ENCODE assay signal across 25 cellular contexts in genomic region chr10:74683067-74683466, GRCh38.
DNase-seq lines count a peak whose midpoint lies in the region; ATAC-seq, FAIRE-seq and TF ChIP-seq lines count a peak whose summit lies in the region.
"Had no signal": no experiment of that assay in that cellular context is flagged by ENCODE, and none has a peak within 500 bp of the region (broad histone marks: within the 10 kb centered on the region; RNA-seq: fewer than 3 reads in every experiment).

No MANE protein-coding gene starts in this region.

- no TSS peak for BruUV-seq in IMR-90 (replicated peaks; lab: Mats Ljungman, UMichigan)
- no TSS peak for BruUV-seq in GM12878 (replicated peaks; lab: Mats Ljungman, UMichigan)

- H3K4ac ChIP-seq in IMR-90 (ENCODE audit: low read depth, low read length), result no peak overlapping the region

- H2BK15ac ChIP-seq in IMR-90 (ENCODE audit: low read depth, low read length), result no peak overlapping the region

- H3K9ac ChIP-seq in IMR-90 (ENCODE audit: low read depth, low read length) (no peak overlapping the region), GM12878 (ENCODE audit: control insufficient read depth, insufficient read depth, low read length) (no peak overlapping the region), neural progenitor cell (no peak overlapping the region)
- H3K9ac ChIP-seq: parathyroid adenoma had no signal

- no peak for TF ChIP-seq RAD21 in IMR-90 (IDR thresholded peaks at IDR 0.05; ENCODE audit: low read length)
- no peak for TF ChIP-seq RAD21 in GM12878 (IDR thresholded peaks at IDR 0.05; ENCODE audit: insufficient read depth, low read depth, low read length)

- H2AK5ac ChIP-seq in IMR-90 (ENCODE audit: low read depth, low read length), result no peak overlapping the region

- H3K27me3 ChIP-seq in DOHH2 (ENCODE audit: control insufficient read depth, low read length) (no peaks in the 10 kb centered on the region), IMR-90 (ENCODE audit: control insufficient read depth, insufficient read depth, low read length) (no peaks in the 10 kb centered on the region), GM12878 (replicated peaks in 1 of 2; ENCODE audit: control insufficient read depth in 2 of 2, insufficient read depth in 2 of 2, low read length in 1 of 2) (no peaks in the 10 kb centered on the region), neural progenitor cell (no peaks in the 10 kb centered on the region), H7 (ENCODE audit: control insufficient read depth, insufficient read depth, low read length) (no peaks in the 10 kb centered on the region)
- H3K27me3 ChIP-seq: SJCRH30 had no signal

- H3K4me1 Mint-ChIP-seq in memory B cell (peaks cover 12% of the 10 kb centered on the region), neural progenitor cell (no peaks in the 10 kb centered on the region)

- no peak overlapping the region for H4K8ac ChIP-seq in IMR-90 (ENCODE audit: low read depth in 2 of 2, low read length in 2 of 2)

- H3K9me3 Mint-ChIP-seq in memory B cell (no peaks in the 10 kb centered on the region), neural progenitor cell (no peaks in the 10 kb centered on the region)
- H3K9me3 Mint-ChIP-seq: activated T-cell treated with anti-CD3 and anti-CD28 coated beads, Interleukin-2, amount 50 U/mL, for 4 hours; stimulated activated naive CD8-positive, alpha-beta T cell treated with anti-CD3 and anti-CD28 coated beads, Interleukin-15, amount 100 ng/mL, for 72 hours; type B pancreatic cell had no signal

- no peak overlapping the region for H3K56ac ChIP-seq in IMR-90 (ENCODE audit: extremely low read depth, insufficient read depth, low read length)

- POLR2A ChIA-PET in IMR-90 (lab: Charles Lee; ENCODE audit: unreplicated experiment), result no interaction called here
- POLR2A ChIA-PET in GM12878 (lab: Charles Lee), result interaction anchor here (0.8 to 1.6 kb wide), 4 partner anchors 11 to 97 kb away, joined by 3 to 14 read pairs (median 4); no protein-coding TSS in a partner anchor

- no peak overlapping the region for H4K91ac ChIP-seq in IMR-90 (ENCODE audit: insufficient read depth, low read depth, low read length)

- H3K18ac ChIP-seq in IMR-90 (ENCODE audit: low read depth, low read length), result no peak overlapping the region

- no peak for TF ChIP-seq EP300 in GM12878 (IDR thresholded peaks at IDR 0.05; ENCODE audit: borderline replicate concordance in 1 of 2, control insufficient read depth in 1 of 2, low read depth in 2 of 2, low read length in 2 of 2)

- ATAC-seq in IMR-90 (ENCODE audit: low read depth), result no peak
- peak; percentile 58 for ATAC-seq in GM12878
- no peak for ATAC-seq in memory B cell (ENCODE audit: low read depth)
- ATAC-seq: activated CD8-positive, alpha-beta T cell treated with anti-CD3 and anti-CD28 coated beads, Interleukin-2, amount 10 ng/mL, durations not matched to agents 7 days and 5 days; activated T-cell treated with anti-CD3 and anti-CD28 coated beads, Interleukin-2, amount 50 U/mL, for 4 hours; naive thymus-derived CD4-positive, alpha-beta T cell; stimulated activated naive CD8-positive, alpha-beta T cell treated with anti-CD3 and anti-CD28 coated beads, Interleukin-15, amount 100 ng/mL, for 72 hours had no signal

- H4K20me1 ChIP-seq in DOHH2 (ENCODE audit: control insufficient read depth, insufficient read depth, low read depth, low read length) (no peaks in the 10 kb centered on the region), IMR-90 (ENCODE audit: insufficient read depth, low read length) (no peaks in the 10 kb centered on the region), GM12878 (ENCODE audit: control insufficient read depth, insufficient read depth) (no peaks in the 10 kb centered on the region), neural progenitor cell (ENCODE audit: low read depth) (no peaks in the 10 kb centered on the region)

- peaks cover 38% of the 10 kb centered on the region for H3K4me1 ChIP-seq in DOHH2 (ENCODE audit: control insufficient read depth, low read length)
- peaks cover 3% of the 10 kb centered on the region; the same call in 1 of the 2 replicates for H3K4me1 ChIP-seq in IMR-90 (ENCODE audit: control insufficient read depth, insufficient read depth, low read length)
- H3K4me1 ChIP-seq in GM12878 (ENCODE audit: control insufficient read depth, insufficient read depth, low read length), result peaks cover 28% of the 10 kb centered on the region
- H3K4me1 ChIP-seq in neural progenitor cell, result no peaks in the 10 kb centered on the region
- H3K4me1 ChIP-seq: parathyroid adenoma, SJCRH30 had no signal

- H3F3A ChIP-seq in DOHH2 (ENCODE audit: control insufficient read depth, insufficient read depth) (peaks cover 7% of the 10 kb centered on the region; the same call in 1 of the 2 replicates), neural progenitor cell (ENCODE audit: low read depth) (no peaks in the 10 kb centered on the region)

- H2AFZ ChIP-seq in IMR-90 (replicated peaks; ENCODE audit: low read length, poor library complexity), result no peak overlapping the region
- H2AFZ ChIP-seq in GM12878 (ENCODE audit: control insufficient read depth, low read depth, low read length), result peak overlapping the region; percentile 76
- no peak overlapping the region for H2AFZ ChIP-seq in neural progenitor cell (replicated peaks)
- H2AFZ ChIP-seq: parathyroid adenoma had no signal

- H3K4me3 ChIP-seq in DOHH2 (ENCODE audit: low read length) (peak overlapping the region; percentile 55), IMR-90 (ENCODE audit: insufficient read depth, low read depth, low read length) (no peak overlapping the region), GM12878 (no peak overlapping the region; the same call in 1 of the 2 replicates), neural progenitor cell (no peak overlapping the region), H7 (ENCODE audit: insufficient read depth, low read depth, low read length) (no peak overlapping the region)
- H3K4me3 ChIP-seq: SJCRH30 had no signal

- no peaks in the 10 kb centered on the region for H3K27me3 Mint-ChIP-seq in memory B cell
- no peaks in the 10 kb centered on the region for H3K27me3 Mint-ChIP-seq in neural progenitor cell (ENCODE audit: insufficient read depth, low read depth)
- H3K27me3 Mint-ChIP-seq: naive thymus-derived CD4-positive, alpha-beta T cell; stimulated activated naive CD8-positive, alpha-beta T cell treated with anti-CD3 and anti-CD28 coated beads, Interleukin-15, amount 100 ng/mL, for 72 hours; type B pancreatic cell had no signal

- no peaks in the 10 kb centered on the region for H3K79me2 ChIP-seq in DOHH2 (ENCODE audit: control insufficient read depth, low read length)
- H3K79me2 ChIP-seq in GM12878 (ENCODE audit: control insufficient read depth, insufficient read depth, low read length), result no peaks in the 10 kb centered on the region
- H3K79me2 ChIP-seq in neural progenitor cell (ENCODE audit: low read depth), result no peaks in the 10 kb centered on the region
- H3K79me2 ChIP-seq: parathyroid adenoma had no signal

- no peaks in the 10 kb centered on the region for H3K9me2 ChIP-seq in DOHH2 (replicated peaks; ENCODE audit: control insufficient read depth, low read length)

- no peak for TF ChIP-seq POLR2A in IMR-90 (IDR thresholded peaks at IDR 0.05; ENCODE audit: low read depth, low read length)
- TF ChIP-seq POLR2A in GM12878 (IDR thresholded peaks at IDR 0.05; ENCODE audit: low read depth, low read length), result no peak

- RAD21 ChIA-PET in GM12878 (lab: Charles Lee; ENCODE audit: unreplicated experiment), result interaction anchor here (0.9 to 4.1 kb wide), 15 partner anchors 10 to 547 kb away, joined by 3 to 53 read pairs (median 4); no protein-coding TSS in a partner anchor

- CTCF ChIA-PET in IMR-90 (lab: Yijun Ruan, JAX) (no interaction called here), GM12878 (lab: Yijun Ruan, JAX) (interaction anchor here (0.7 to 3.5 kb wide), 10 partner anchors 10 to 383 kb away, joined by 3 to 14 read pairs (median 3); no protein-coding TSS in a partner anchor)

- H4K5ac ChIP-seq in IMR-90 (ENCODE audit: low read depth, low read length), result no peak overlapping the region

- TF ChIP-seq CTCF in DOHH2 (IDR thresholded peaks at IDR 0.05; ENCODE audit: low read depth, low read length, poor library complexity, severe bottlenecking), result no peak
- TF ChIP-seq CTCF in IMR-90 (conservative IDR thresholded peaks at IDR 0.05; ENCODE audit: low read depth, low read length), result no peak
- no peak for TF ChIP-seq CTCF in GM12878 (IDR thresholded peaks at IDR 0.05 in 2 of 3, conservative IDR thresholded peaks at IDR 0.05 in 1 of 3; ENCODE audit: control insufficient read depth in 2 of 3, extremely low read depth in 1 of 3, insufficient read depth in 1 of 3, low read depth in 3 of 3, low read length in 3 of 3)
- no peak for TF ChIP-seq CTCF in neural progenitor cell (IDR thresholded peaks at IDR 0.05)

- H3K27ac ChIP-seq in DOHH2 (ENCODE audit: low read depth, low read length) (peak overlapping the region; percentile 26), IMR-90 (ENCODE audit: insufficient read depth, low read length) (no peak overlapping the region), GM12878 (ENCODE audit: control insufficient read depth, insufficient read depth) (peak overlapping the region; percentile 83), neural progenitor cell (no peak overlapping the region)
- H3K27ac ChIP-seq: parathyroid adenoma, SJCRH30 had no signal

- H3K79me1 ChIP-seq in IMR-90 (ENCODE audit: low read depth in 1 of 2, low read length in 2 of 2), result no peaks in the 10 kb centered on the region

- in situ Hi-C loops in IMR-90 (cut with MboI; ENCODE audit: low sequenced_read_pairs), result no loop called here
- in situ Hi-C loops in GM12878 (cut with MboI), result no loop called here

- H2BK5ac ChIP-seq in IMR-90 (ENCODE audit: low read depth, low read length, poor library complexity, severe bottlenecking), result no peak overlapping the region

- H2BK120ac ChIP-seq in IMR-90 (ENCODE audit: low read depth, low read length), result no peak overlapping the region

- intact Hi-C loops in IMR-90 (cut with micrococcal nuclease) (no loop called here), GM12878 (cut with micrococcal nuclease; ENCODE audit: unreplicated experiment) (no loop called here)

- H3K4me2 ChIP-seq in DOHH2 (ENCODE audit: low read length), result peak overlapping the region; percentile 77
- H3K4me2 ChIP-seq in IMR-90 (ENCODE audit: low read depth, low read length), result no peak overlapping the region
- H3K4me2 ChIP-seq in GM12878 (ENCODE audit: control insufficient read depth, insufficient read depth), result peak overlapping the region; percentile 85
- no peak overlapping the region for H3K4me2 ChIP-seq in neural progenitor cell

- dilution Hi-C loops in IMR-90 (cut with HindIII; ENCODE audit: low sequenced_read_pairs, unreplicated experiment), result no loop called here

- FAIRE-seq in GM12878 (lab: Jason Lieb, UNC), result no peak

- no peak overlapping the region for H3K4me3 Mint-ChIP-seq in memory B cell
- no peak overlapping the region for H3K4me3 Mint-ChIP-seq in neural progenitor cell
- H3K4me3 Mint-ChIP-seq: activated CD8-positive, alpha-beta T cell treated with anti-CD3 and anti-CD28 coated beads, Interleukin-2, amount 10 ng/mL, durations not matched to agents 7 days and 5 days; activated T-cell treated with anti-CD3 and anti-CD28 coated beads, Interleukin-2, amount 50 U/mL, for 4 hours; stimulated activated naive CD8-positive, alpha-beta T cell treated with anti-CD3 and anti-CD28 coated beads, Interleukin-15, amount 100 ng/mL, for 72 hours had no signal

- SMC1A ChIA-PET in GM12878 (lab: Charles Lee; ENCODE audit: uncharacterized antibody, unreplicated experiment), result interaction anchor here (0.8 to 5.8 kb wide), 26 partner anchors 8 to 416 kb away, joined by 3 to 53 read pairs (median 4); no protein-coding TSS in a partner anchor

- H3K27ac Mint-ChIP-seq in memory B cell (peak overlapping the region; percentile 57), neural progenitor cell (no peak overlapping the region)
- H3K27ac Mint-ChIP-seq: activated CD8-positive, alpha-beta T cell treated with anti-CD3 and anti-CD28 coated beads, Interleukin-2, amount 10 ng/mL, durations not matched to agents 7 days and 5 days; type B pancreatic cell had no signal

- H3K36me3 ChIP-seq in DOHH2 (ENCODE audit: control insufficient read depth, low read length), result no peaks in the 10 kb centered on the region
- no peaks in the 10 kb centered on the region for H3K36me3 ChIP-seq in IMR-90 (ENCODE audit: control insufficient read depth, insufficient read depth, low read length)
- peaks cover 0 to 2% of the 10 kb centered on the region in 2 experiments; a peak in 1 of 4 replicates for H3K36me3 ChIP-seq in GM12878 (ENCODE audit: control insufficient read depth in 2 of 2, insufficient read depth in 2 of 2, low read length in 1 of 2)
- H3K36me3 ChIP-seq in neural progenitor cell, result no peaks in the 10 kb centered on the region
- H3K36me3 ChIP-seq in H7 (replicated peaks; ENCODE audit: control insufficient read depth, insufficient read depth, low read length), result no peaks in the 10 kb centered on the region
- H3K36me3 ChIP-seq: SJCRH30 had no signal

- H3K9me1 ChIP-seq in IMR-90 (ENCODE audit: insufficient read depth, low read length), result no peaks in the 10 kb centered on the region

- peak; percentile 1 for DNase-seq in IMR-90
- no peak for DNase-seq in GM12878 (ENCODE audit: low read depth, low spot score)
- DNase-seq in memory B cell (ENCODE audit: low spot score in 2 of 2), result no peak
- no peak for DNase-seq in NOMO-1 treated with dmso at 0.1 percent for 144 hours (lab: John Stamatoyannopoulos, UW; ENCODE audit: unreplicated experiment)
- no peak for DNase-seq in neural progenitor cell (ENCODE audit: low spot score)
- DNase-seq in activated CD8-positive, alpha-beta memory T cell treated with anti-CD3 and anti-CD28 coated beads for 24 hours, result no peak
- no peak for DNase-seq in H7
- DNase-seq: activated CD8-positive, alpha-beta T cell treated with anti-CD3 and anti-CD28 coated beads, Interleukin-2, amount 10 ng/mL, durations not matched to agents 7 days and 5 days; activated naive CD4-positive, alpha-beta T cell treated with anti-CD3 and anti-CD28 coated beads, Interleukin-2, amount 50 U/mL, for 16 hours; activated T-cell treated with anti-CD3 and anti-CD28 coated beads, Interleukin-2, amount 50 U/mL, for 4 hours; COR-L47; foreskin melanocyte; HCEC 1CT; hippocampal formation; islet precursor cell; mammary epithelial cell; naive thymus-derived CD4-positive, alpha-beta T cell; NCI-H187 treated with DMSO at 0.1 percent for 48 hours; NCI-H446; SJCRH30; stimulated activated CD4-positive, alpha-beta T cell treated with anti-CD3 and anti-CD28 coated beads, Interleukin-1b, Interleukin-23, amount 100 ng/mL, for 48 hours; stimulated activated naive CD8-positive, alpha-beta T cell treated with anti-CD3 and anti-CD28 coated beads, Interleukin-15, amount 100 ng/mL, for 72 hours had no signal

- H2BK20ac ChIP-seq in IMR-90 (ENCODE audit: low read depth, low read length), result no peak overlapping the region

- no peak overlapping the region for H2AK9ac ChIP-seq in IMR-90 (replicated peaks; ENCODE audit: low read depth, low read length, poor library complexity)

- H3K36me3 Mint-ChIP-seq in memory B cell (peaks cover 22% of the 10 kb centered on the region), neural progenitor cell (peaks cover 1% of the 10 kb centered on the region)
- H3K36me3 Mint-ChIP-seq: type B pancreatic cell had no signal

- H3K23ac ChIP-seq in IMR-90 (ENCODE audit: low read depth, low read length), result no peak overlapping the region

- no peak overlapping the region for H3K14ac ChIP-seq in IMR-90 (replicated peaks; ENCODE audit: low read depth, low read length)

- no peaks in the 10 kb centered on the region for H3K9me3 ChIP-seq in DOHH2 (ENCODE audit: control insufficient read depth, insufficient read depth, low read length)
- no peaks in the 10 kb centered on the region for H3K9me3 ChIP-seq in IMR-90 (ENCODE audit: control insufficient read depth, insufficient read depth, low read length)
- H3K9me3 ChIP-seq in GM12878 (replicated peaks; ENCODE audit: control insufficient read depth, insufficient read depth, low read length), result no peaks in the 10 kb centered on the region; the same call in 2 of the 3 replicates
- H3K9me3 ChIP-seq in neural progenitor cell (ENCODE audit: low read depth), result no peaks in the 10 kb centered on the region
- H3K9me3 ChIP-seq: SJCRH30 had no signal

Comparison
In these comparisons a context has a peak if more than half of its experiments do, and no peak if none do; other contexts are left out.
1. H3K27ac ChIP-seq: peak in DOHH2 (single experiment) and GM12878 (single experiment); none in IMR-90 (single experiment) and neural progenitor cell (single experiment).
2. H3K4me2 ChIP-seq: peak in DOHH2 (single experiment) and GM12878 (single experiment); none in IMR-90 (single experiment) and neural progenitor cell (single experiment).